19 cellular contexts compared by ENCODE assay signal in genomic region chr5:168332042-168332441, GRCh38.
"Had no signal": no experiment of that assay in that cellular context is flagged by ENCODE, and none has a peak within 500 bp of the region (broad histone marks: within the 10 kb centered on the region; RNA-seq: fewer than 3 reads in every experiment).

No MANE protein-coding gene starts in this region.

- ATAC-seq: activated naive CD8-positive, alpha-beta T cell treated with anti-CD3 and anti-CD28 coated beads, Interleukin-2, amount 50 U/mL, for 24 hours; gastroesophageal sphincter; heart left ventricle; naive thymus-derived CD4-positive, alpha-beta T cell; right cardiac atrium had no signal

- H3K9me3 Mint-ChIP-seq: activated CD4-positive, alpha-beta memory T cell treated with anti-CD3 and anti-CD28 coated beads for 36 hours; activated naive CD8-positive, alpha-beta T cell treated with anti-CD3 and anti-CD28 coated beads, Interleukin-2, amount 50 U/mL, for 24 hours; activated T-helper 1 cell treated with anti-CD3 and anti-CD28 coated beads, Interleukin-12 subunit alpha, Interleukin-12 subunit beta, Interleukin-2, Interleukin-4 antibody, amounts not matched to agents 30 ng/mL and 10 ng/mL and 1 ng/mL, durations not matched to agents 14 hours and 24 hours and 36 hours; naive thymus-derived CD4-positive, alpha-beta T cell; neural progenitor cell; stimulated activated naive CD8-positive, alpha-beta T cell treated with anti-CD3 and anti-CD28 coated beads, Interleukin-15, Interleukin-2, amounts not matched to agents 100 ng/mL and 50 ng/mL, for 24 hours had no signal

- DNase-seq: activated CD4-positive, alpha-beta memory T cell treated with anti-CD3 and anti-CD28 coated beads for 36 hours; activated naive CD8-positive, alpha-beta T cell treated with anti-CD3 and anti-CD28 coated beads, Interleukin-2, amount 50 U/mL, for 24 hours; activated T-cell treated with anti-CD3 and anti-CD28 coated beads for 4 hours; anterior cingulate cortex; brain microvascular endothelial cell; heart left ventricle; mesenchymal stem cell; naive thymus-derived CD4-positive, alpha-beta T cell; right cardiac atrium; T-helper 2 cell; uterus had no signal

- H3K36me3 Mint-ChIP-seq: activated CD4-positive, alpha-beta memory T cell treated with anti-CD3 and anti-CD28 coated beads for 36 hours; naive thymus-derived CD4-positive, alpha-beta T cell; neural progenitor cell had no signal

- H3K9me3 ChIP-seq: gastroesophageal sphincter, heart left ventricle, prostate gland, tibial nerve, uterus had no signal

- H3K4me2 ChIP-seq: neural progenitor cell had no signal

- H3K4me3 ChIP-seq: coronary artery, gastroesophageal sphincter, heart left ventricle, neural progenitor cell, prostate gland, skin epidermis, tibial nerve, uterus had no signal

- H2AFZ ChIP-seq: neural progenitor cell had no signal

- H3K4me1 ChIP-seq: heart left ventricle, uterus had no signal

- H3K4me3 Mint-ChIP-seq: activated CD4-positive, alpha-beta memory T cell treated with anti-CD3 and anti-CD28 coated beads for 36 hours; activated naive CD8-positive, alpha-beta T cell treated with anti-CD3 and anti-CD28 coated beads, Interleukin-2, amount 50 U/mL, for 24 hours; activated T-helper 1 cell treated with anti-CD3 and anti-CD28 coated beads, Interleukin-12 subunit alpha, Interleukin-12 subunit beta, Interleukin-2, Interleukin-4 antibody, amounts not matched to agents 30 ng/mL and 10 ng/mL and 1 ng/mL, durations not matched to agents 14 hours and 24 hours and 36 hours; naive thymus-derived CD4-positive, alpha-beta T cell; neural progenitor cell; stimulated activated naive CD8-positive, alpha-beta T cell treated with anti-CD3 and anti-CD28 coated beads, Interleukin-15, Interleukin-2, amounts not matched to agents 100 ng/mL and 50 ng/mL, for 24 hours had no signal

- H3K27me3 ChIP-seq: brain microvascular endothelial cell, gastroesophageal sphincter, neural progenitor cell, tibial nerve, uterus had no signal

- H3K27ac Mint-ChIP-seq: activated CD4-positive, alpha-beta memory T cell treated with anti-CD3 and anti-CD28 coated beads for 36 hours; activated naive CD8-positive, alpha-beta T cell treated with anti-CD3 and anti-CD28 coated beads, Interleukin-2, amount 50 U/mL, for 24 hours; activated T-helper 1 cell treated with anti-CD3 and anti-CD28 coated beads, Interleukin-12 subunit alpha, Interleukin-12 subunit beta, Interleukin-2, Interleukin-4 antibody, amounts not matched to agents 30 ng/mL and 10 ng/mL and 1 ng/mL, durations not matched to agents 14 hours and 24 hours and 36 hours; naive thymus-derived CD4-positive, alpha-beta T cell; neural progenitor cell; stimulated activated naive CD8-positive, alpha-beta T cell treated with anti-CD3 and anti-CD28 coated beads, Interleukin-15, Interleukin-2, amounts not matched to agents 100 ng/mL and 50 ng/mL, for 24 hours had no signal

- H3K4me1 Mint-ChIP-seq: activated naive CD8-positive, alpha-beta T cell treated with anti-CD3 and anti-CD28 coated beads, Interleukin-2, amount 50 U/mL, for 24 hours had no signal

- H3K9ac ChIP-seq: neural progenitor cell had no signal

- H3K36me3 ChIP-seq: brain microvascular endothelial cell, gastroesophageal sphincter, heart left ventricle, neural progenitor cell, prostate gland, tibial nerve, uterus had no signal

- H3K27ac ChIP-seq: brain microvascular endothelial cell, coronary artery, gastroesophageal sphincter, heart left ventricle, neural progenitor cell, prostate gland, skin epidermis, tibial nerve, uterus had no signal
